Comparison of ENCODE assay signal across 25 cellular contexts in genomic region chr11:126165366-126166156, GRCh38. TPM values are rescaled to one million over a fixed set of nuclear protein-coding genes. Genes with fewer than 3 reads are reported as not detected.
DNase-seq lines count a peak whose midpoint lies in the region; ATAC-seq, FAIRE-seq and TF ChIP-seq lines count a peak whose summit lies in the region.
"Had no signal": no experiment of that assay in that cellular context is flagged by ENCODE, and none has a peak within 500 bp of the region (broad histone marks: within the 10 kb centered on the region; RNA-seq: fewer than 3 reads in every experiment).

No MANE protein-coding gene starts in this region.

- H3K27ac ChIP-seq in left ventricle myocardium inferior (replicated peaks) (no peak overlapping the region), kidney (ENCODE audit: low read depth in 2 of 2, low read length in 2 of 2) (no peak overlapping the region), neuronal stem cell (replicated peaks; ENCODE audit: low read length) (no peak overlapping the region)
- H3K27ac ChIP-seq: cardiac muscle cell, foreskin keratinocyte, neutrophil, upper lobe of left lung had no signal

- H3K79me1 ChIP-seq in neuronal stem cell (ENCODE audit: low read depth, low read length), result no peaks in the 10 kb centered on the region

- no peak overlapping the region for H2AFZ ChIP-seq in neuronal stem cell (ENCODE audit: low read length)

- H3K9me3 Mint-ChIP-seq in CD14-positive monocyte, result peaks cover 0 to 6% (median 0%) of the 10 kb centered on the region in 7 donors
- H3K9me3 Mint-ChIP-seq: activated CD8-positive, alpha-beta T cell treated with anti-CD3 and anti-CD28 coated beads for 36 hours; HFFc6; stimulated activated naive CD8-positive, alpha-beta T cell treated with anti-CD3 and anti-CD28 coated beads, Interleukin-15, amount 100 ng/mL, for 72 hours had no signal

- WGBS in neuronal stem cell (ENCODE audit: extremely low coverage in 2 of 2, insufficient read length in 2 of 2, insufficient replicate concordance in 1 of 2), 2 donors, result no CpG with 5 or more reads among the region's 21 CpGs

- peak overlapping the region; percentile 51 for H3K18ac ChIP-seq in neuronal stem cell (ENCODE audit: low read length)

- peak overlapping the region; percentile 86 for H2AK5ac ChIP-seq in neuronal stem cell (ENCODE audit: low read depth, low read length)

- H2BK120ac ChIP-seq in neuronal stem cell (ENCODE audit: low read depth, low read length), result peak overlapping the region; percentile 44

- H3K4me1 Mint-ChIP-seq in CD14-positive monocyte, result no peaks in the 10 kb centered on the region

- no peak overlapping the region for H4K91ac ChIP-seq in neuronal stem cell (ENCODE audit: low read depth, low read length, poor library complexity)

- peak overlapping the region; percentile 11 for H3K14ac ChIP-seq in neuronal stem cell (ENCODE audit: low read length)

- H3K4me2 ChIP-seq in neuronal stem cell (ENCODE audit: insufficient read depth, low read length, poor library complexity, severe bottlenecking), result no peak overlapping the region

- H3K4me3 Mint-ChIP-seq in CD14-positive monocyte, result no peak overlapping the region
- H3K4me3 Mint-ChIP-seq: activated CD8-positive, alpha-beta T cell treated with anti-CD3 and anti-CD28 coated beads for 36 hours; HFFc6; stimulated activated naive CD8-positive, alpha-beta T cell treated with anti-CD3 and anti-CD28 coated beads, Interleukin-15, amount 100 ng/mL, for 72 hours had no signal

- no peaks in the 10 kb centered on the region for H3K36me3 ChIP-seq in left ventricle myocardium inferior
- no peaks in the 10 kb centered on the region for H3K36me3 ChIP-seq in kidney (ENCODE audit: control insufficient read depth in 1 of 2, insufficient read depth in 2 of 2, low read length in 2 of 2)
- no peaks in the 10 kb centered on the region for H3K36me3 ChIP-seq in neuronal stem cell (replicated peaks in 1 of 2; ENCODE audit: control insufficient read depth in 2 of 2, insufficient read depth in 2 of 2, low read length in 2 of 2)
- H3K36me3 ChIP-seq: cardiac muscle cell, neutrophil, upper lobe of left lung had no signal

- FAIRE-seq in kidney (lab: Jason Lieb, UNC), result no peak
- FAIRE-seq: A204.1 had no signal

- no peak overlapping the region for H4K8ac ChIP-seq in neuronal stem cell (ENCODE audit: low read depth, low read length)

- H3K23ac ChIP-seq in neuronal stem cell (ENCODE audit: low read depth, low read length, poor library complexity), result no peak overlapping the region

- TF ChIP-seq CTCF in left ventricle myocardium inferior (IDR thresholded peaks at IDR 0.05; ENCODE audit: borderline replicate concordance) (no peak), kidney (IDR thresholded peaks at IDR 0.05; ENCODE audit: borderline replicate concordance, extremely low read depth, insufficient read depth) (no peak), CD14-positive monocyte (IDR thresholded peaks at IDR 0.05) (no peak)

- H3K27me3 Mint-ChIP-seq in CD14-positive monocyte (ENCODE audit: low read depth in 3 of 3), result peaks cover 2 to 3% (median 2%) of the 10 kb centered on the region in 3 donors
- H3K27me3 Mint-ChIP-seq: stimulated activated naive CD8-positive, alpha-beta T cell treated with anti-CD3 and anti-CD28 coated beads, Interleukin-15, amount 100 ng/mL, for 72 hours had no signal

- no peaks in the 10 kb centered on the region for H3K36me3 Mint-ChIP-seq in CD14-positive monocyte

- no peak for ATAC-seq in GM21381 (IDR thresholded peaks at IDR 0.05; ENCODE audit: unreplicated experiment)
- no peak for ATAC-seq in HG02840 (IDR thresholded peaks at IDR 0.05; ENCODE audit: low FRiP score, unreplicated experiment)
- ATAC-seq: activated CD8-positive, alpha-beta T cell treated with anti-CD3 and anti-CD28 coated beads for 36 hours; foreskin keratinocyte; stimulated activated naive CD8-positive, alpha-beta T cell treated with anti-CD3 and anti-CD28 coated beads, Interleukin-15, amount 100 ng/mL, for 72 hours had no signal

- peak overlapping the region; percentile 70 for H2BK12ac ChIP-seq in neuronal stem cell (ENCODE audit: low read length)

- H2BK5ac ChIP-seq in neuronal stem cell (ENCODE audit: low read length), result peak overlapping the region; percentile 27

- H3K27me3 ChIP-seq in left ventricle myocardium inferior (ENCODE audit: low read depth), result peaks cover 15% of the 10 kb centered on the region
- peaks cover 0 to 86% (median 0%) of the 10 kb centered on the region in 3 experiments for H3K27me3 ChIP-seq in neuronal stem cell (ENCODE audit: control insufficient read depth in 3 of 3, insufficient read depth in 3 of 3, low read depth in 1 of 3, low read length in 3 of 3)
- H3K27me3 ChIP-seq: cardiac muscle cell, neutrophil, upper lobe of left lung had no signal

- H3K9me3 ChIP-seq in left ventricle myocardium inferior (replicated peaks) (no peaks in the 10 kb centered on the region), kidney (ENCODE audit: control insufficient read depth in 1 of 2, low read length in 2 of 2) (no peaks in the 10 kb centered on the region), neuronal stem cell (replicated peaks in 1 of 2; ENCODE audit: control insufficient read depth in 2 of 2, insufficient read depth in 1 of 2, low read depth in 1 of 2, low read length in 2 of 2) (no peaks in the 10 kb centered on the region)
- H3K9me3 ChIP-seq: neutrophil, upper lobe of left lung had no signal

- H2BK15ac ChIP-seq in neuronal stem cell (ENCODE audit: low read length), result peak overlapping the region; percentile 84

- H3K4me3 ChIP-seq in left ventricle myocardium inferior, result no peak overlapping the region
- no peak overlapping the region for H3K4me3 ChIP-seq in kidney (ENCODE audit: low read length in 2 of 2)
- no peak overlapping the region for H3K4me3 ChIP-seq in neuronal stem cell (ENCODE audit: low read length in 2 of 2)
- H3K4me3 ChIP-seq: cardiac muscle cell, upper lobe of left lung had no signal

- H3K9ac ChIP-seq in kidney (ENCODE audit: low read length in 2 of 2), result no peak overlapping the region
- no peak overlapping the region for H3K9ac ChIP-seq in neuronal stem cell (ENCODE audit: low read depth, low read length, poor library complexity)

- no peaks in the 10 kb centered on the region for H3K4me1 ChIP-seq in left ventricle myocardium inferior
- H3K4me1 ChIP-seq in kidney (ENCODE audit: control insufficient read depth in 1 of 2, insufficient read depth in 1 of 2, low read depth in 1 of 2, low read length in 2 of 2), result peaks cover 0 to 7% of the 10 kb centered on the region in 2 donors
- H3K4me1 ChIP-seq in neuronal stem cell (ENCODE audit: control insufficient read depth in 2 of 2, insufficient read depth in 1 of 2, low read depth in 1 of 2, low read length in 2 of 2), result peaks cover 7 to 25% of the 10 kb centered on the region in 2 donors
- H3K4me1 ChIP-seq: foreskin keratinocyte, upper lobe of left lung had no signal

- intact Hi-C loops in left ventricle myocardium inferior (cut with micrococcal nuclease) (no loop called here), cardiac septum (cut with DNase I) (no loop called here), kidney (cut with DNase I) (no loop called here), CD14-positive monocyte (cut with micrococcal nuclease) (no loop called here)

- no peak overlapping the region for H3K4ac ChIP-seq in neuronal stem cell (ENCODE audit: low read length)

- H3K27ac Mint-ChIP-seq in CD14-positive monocyte, result no peak overlapping the region
- H3K27ac Mint-ChIP-seq: activated CD8-positive, alpha-beta T cell treated with anti-CD3 and anti-CD28 coated beads for 36 hours; HFFc6; stimulated activated naive CD8-positive, alpha-beta T cell treated with anti-CD3 and anti-CD28 coated beads, Interleukin-15, amount 100 ng/mL, for 72 hours had no signal

- DNase-seq in left ventricle myocardium inferior (peak; percentile 1), cardiac septum (ENCODE audit: low spot score) (no peak), kidney (peak; percentile 86), neuronal stem cell (ENCODE audit: low spot score) (no peak), NCI-H2171 (lab: John Stamatoyannopoulos, UW) (no peak), CD14-positive monocyte (ENCODE audit: low spot score) (no peak)
- DNase-seq: activated CD8-positive, alpha-beta T cell treated with anti-CD3 and anti-CD28 coated beads for 36 hours; activated naive CD4-positive, alpha-beta T cell treated with Interleukin-2 at 50 U/mL for 16 hours; activated T-cell treated with anti-CD3 and anti-CD28 coated beads, Interleukin-2, amount 50 U/mL, for 1 hour; amniotic stem cell; foreskin keratinocyte; HFFc6; hypothalamus; KG1; NCI-H2029; NCI-H69; stimulated activated CD4-positive, alpha-beta T cell treated with anti-CD3 and anti-CD28 coated beads, Interleukin-4, amount 100 ng/mL, for 4 hours; stimulated activated naive CD8-positive, alpha-beta T cell treated with anti-CD3 and anti-CD28 coated beads, Interleukin-15, amount 100 ng/mL, for 72 hours; T-helper 9 cell; upper lobe of left lung had no signal

RNA-seq across cellular contexts. Expression of gene RPUSD4, which starts 45.9 kb away (rescaled TPM):
- total RNA-seq in left ventricle myocardium inferior (37.6 TPM), cardiac septum (32.2 TPM), kidney (20.7 TPM)
- polyA plus RNA-seq in kidney (ENCODE audit: insufficient read depth, low read depth, low replicate concordance) (13.6 TPM), CD14-positive monocyte (10 to 100 TPM in 1 of 2 donors, 1 to 10 TPM in 1; 9.0 to 10.3 TPM)
- polyA plus RNA-seq in neuronal stem cell (2013, experiment 1 of 2), result 22.3 TPM
- 20.9 TPM for polyA plus RNA-seq in neuronal stem cell (2013, experiment 2 of 2)

RNA-seq across cellular contexts. Expression of gene FAM118B, which starts 46.0 kb away (rescaled TPM):
- total RNA-seq in left ventricle myocardium inferior (26.7 TPM), cardiac septum (22.3 TPM), kidney (21.5 TPM)
- polyA plus RNA-seq in kidney (ENCODE audit: insufficient read depth, low read depth, low replicate concordance) (14.0 TPM), CD14-positive monocyte (10 to 100 TPM; 16.5 to 18.7 TPM)
- polyA plus RNA-seq in neuronal stem cell (2013, experiment 1 of 2), result 22.4 TPM
- polyA plus RNA-seq in neuronal stem cell (2013, experiment 2 of 2), result 22.5 TPM

Comparison
In these comparisons a context has a peak if more than half of its experiments do, and no peak if none do; other contexts are left out.
1. DNase-seq: peak in left ventricle myocardium inferior (single experiment) and kidney (single experiment); none in cardiac septum (single experiment), neuronal stem cell (single experiment), NCI-H2171 (single experiment) and CD14-positive monocyte (single experiment).